14 cellular contexts compared by ENCODE assay signal in genomic region chr17:69773081-69773480, GRCh38.
A peak's percentile ranks its signal among the peaks of the same experiment; 100 is the strongest.
DNase-seq lines count a peak whose midpoint lies in the region; ATAC-seq and TF ChIP-seq lines count a peak whose summit lies in the region.
"Had no signal": no experiment of that assay in that cellular context is flagged by ENCODE, and none has a peak within 500 bp of the region (broad histone marks: within the 10 kb centered on the region; RNA-seq: fewer than 3 reads in every experiment).

No MANE protein-coding gene starts in this region.

- CTCF ChIA-PET in HEK293 (lab: Yijun Ruan, JAX): no interaction called here

- no peak overlapping the region for H3K27ac ChIP-seq in HEK293 (ENCODE audit: extremely low read depth, low read depth, low read length)

- POLR2A ChIA-PET in HEK293 (lab: Yijun Ruan, JAX): no interaction called here

- peak; percentile 54 to 84 for DNase-seq in NCI-H2081 (lab: John Stamatoyannopoulos, UW)
- DNase-seq in SHP77 treated with DMSO at 0.1 percent for 48 hours (lab: John Stamatoyannopoulos, UW): peak; percentile 14
- DNase-seq in iris pigment epithelial cell (ENCODE audit: low read depth): peak; percentile 57
- DNase-seq in AML-193 (lab: John Stamatoyannopoulos, UW): no peak
- DNase-seq in cardiac septum (ENCODE audit: low spot score): no peak
- no peak for DNase-seq in KBM-7
- DNase-seq: head of caudate nucleus; Kasumi-1; NCI-H1436; stimulated activated CD4-positive, alpha-beta T cell treated with anti-CD3 and anti-CD28 coated beads, Interleukin-12 subunit alpha, Interleukin-12 subunit beta, amount 100 ng/mL, for 4 hours; stimulated activated CD8-positive, alpha-beta memory T cell treated with anti-CD3 and anti-CD28 coated beads, Interleukin-4, amount 100 ng/mL, for 48 hours had no signal

- intact Hi-C loops in cardiac septum (cut with DNase I): no loop called here

- no peak for ATAC-seq in GM21723 (IDR thresholded peaks at IDR 0.05; ENCODE audit: unreplicated experiment)
- ATAC-seq: activated T-helper 17 cell treated with anti-CD3 and anti-CD28 coated beads, Interleukin-2, amount 50 U/mL, for 72 hours had no signal

- TF ChIP-seq CTCF in HEK293 (tag by site-specific recombination; IDR thresholded peaks at IDR 0.05): no peak

- H3K36me3 ChIP-seq in HEK293 (ENCODE audit: control insufficient read depth in 2 of 2, insufficient read depth in 1 of 2, low read length in 2 of 2): no peaks in the 10 kb centered on the region

- no peak overlapping the region for H3K4me3 ChIP-seq in HEK293 (ENCODE audit: low read depth, low read length)

- no peaks in the 10 kb centered on the region for H3K9me3 ChIP-seq in HEK293 (ENCODE audit: control insufficient read depth, insufficient read depth, low read depth, low read length)

- H3K4me1 ChIP-seq in HEK293 (ENCODE audit: control insufficient read depth, insufficient read depth, low read length): no peaks in the 10 kb centered on the region

- in situ Hi-C loops in KBM-7 (cut with MboI; ENCODE audit: low pct_unique_long_range_greater_than_20kb, low sequenced_read_pairs): no loop called here

TF ChIP-seq in HEK293, 187 proteins besides CTCF, POLR2A, EP300 and RAD21:
- TF ChIP-seq PRDM6 (tag by site-specific recombination; IDR thresholded peaks at IDR 0.05): peak; percentile 49; the same call in 1 of the 2 replicates
- TF ChIP-seq PATZ1 (tag by site-specific recombination; IDR thresholded peaks at IDR 0.05): no peak

Comparison
In these comparisons a context has a peak if more than half of its experiments do, and no peak if none do; other contexts are left out.
1. DNase-seq: peak in NCI-H2081 (2 of 2), SHP77 treated with DMSO at 0.1 percent for 48 hours (single experiment) and iris pigment epithelial cell (single experiment); none in AML-193 (0 of 2), cardiac septum (single experiment) and KBM-7 (single experiment).